9 cellular contexts compared by ENCODE assay signal in the genomic region with DNA sequence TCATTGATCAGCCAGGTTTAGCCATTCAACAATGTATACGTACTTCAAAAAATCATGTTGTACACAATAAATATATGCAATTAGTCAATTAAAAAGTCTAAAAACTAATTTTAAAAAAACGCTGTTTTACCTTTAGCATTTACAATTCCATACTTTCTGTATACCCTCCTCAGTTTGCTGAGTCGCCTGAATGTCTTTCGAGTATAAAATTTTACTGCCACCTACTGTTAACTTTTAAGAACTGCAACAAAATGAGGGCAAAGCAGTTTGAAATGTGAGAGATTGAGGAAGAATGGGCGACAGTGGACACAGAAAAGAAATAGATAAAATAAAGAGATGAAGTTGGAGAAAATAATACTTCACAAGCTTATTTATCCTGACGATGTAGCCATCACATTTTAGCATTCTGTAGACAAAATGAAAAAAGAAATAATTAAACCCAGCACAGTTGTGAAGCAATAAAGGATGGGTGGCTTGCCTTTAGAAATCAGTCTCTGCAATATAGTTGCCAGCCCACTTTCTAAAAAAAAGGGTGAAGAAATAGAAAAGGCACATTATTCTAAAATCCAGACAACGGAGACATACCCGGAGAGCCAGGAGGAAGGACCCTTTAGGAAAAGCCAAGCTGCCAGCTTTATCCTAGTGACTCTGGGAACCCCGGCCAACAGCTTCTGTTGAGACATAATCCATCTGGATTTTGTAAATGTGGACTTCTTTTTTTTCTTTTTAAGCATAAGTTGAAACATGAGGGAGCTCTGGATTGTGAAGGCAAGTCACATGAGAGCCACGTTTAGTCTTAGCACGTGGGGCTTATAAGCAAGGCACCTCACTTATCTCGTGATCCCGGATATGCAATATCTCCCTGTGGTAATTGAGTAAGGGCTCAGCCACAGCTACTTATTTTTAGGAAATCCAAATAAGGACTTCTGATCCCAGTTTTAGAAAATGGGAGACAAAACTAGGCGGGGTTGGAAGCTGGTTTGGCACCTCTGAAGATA.
DNase-seq lines count a peak whose midpoint lies in the region; ATAC-seq and TF ChIP-seq lines count a peak whose summit lies in the region.
"Had no signal": no experiment of that assay in that cellular context is flagged by ENCODE, and none has a peak within 500 bp of the region (broad histone marks: within the 10 kb centered on the region; RNA-seq: fewer than 3 reads in every experiment).

No MANE protein-coding gene starts in this region.

- H3K4me1 Mint-ChIP-seq in central memory CD8-positive, alpha-beta T cell, result no peaks in the 10 kb centered on the region
- H3K4me1 Mint-ChIP-seq in activated naive CD8-positive, alpha-beta T cell treated with anti-CD3 and anti-CD28 coated beads, Interleukin-2, amount 50 U/mL, for 24 hours, result no peaks in the 10 kb centered on the region

- no peak overlapping the region for H3K4me3 Mint-ChIP-seq in central memory CD8-positive, alpha-beta T cell
- H3K4me3 Mint-ChIP-seq in activated naive CD8-positive, alpha-beta T cell treated with anti-CD3 and anti-CD28 coated beads, Interleukin-2, amount 50 U/mL, for 24 hours, result no peak overlapping the region

- peak; percentile 90 for DNase-seq in AG10803 (ENCODE audit: low read depth)
- peak; percentile 67 for DNase-seq in NCI-H69 (lab: John Stamatoyannopoulos, UW)
- DNase-seq in central memory CD8-positive, alpha-beta T cell (ENCODE audit: low spot score in 2 of 2), result no peak
- peak; percentile 77 to 87 for DNase-seq in lower leg skin (ENCODE audit: low spot score in 2 of 2)
- DNase-seq in activated naive CD8-positive, alpha-beta T cell treated with anti-CD3 and anti-CD28 coated beads, Interleukin-2, amount 50 U/mL, for 24 hours, result no peak
- DNase-seq in NCI-H1048 (lab: John Stamatoyannopoulos, UW), result no peak

- H3K27ac Mint-ChIP-seq in central memory CD8-positive, alpha-beta T cell (ENCODE audit: low read depth), result peak overlapping the region; percentile 21
- no peak overlapping the region for H3K27ac Mint-ChIP-seq in activated naive CD8-positive, alpha-beta T cell treated with anti-CD3 and anti-CD28 coated beads, Interleukin-2, amount 50 U/mL, for 24 hours

- 25 to 27% methylated on average over 14 of the region's 14 CpGs for WGBS in lower leg skin, 2 donors

- peak; percentile 71 for TF ChIP-seq CTCF in AG10803 (conservative IDR thresholded peaks at IDR 0.05; ENCODE audit: low read length)
- no peak for TF ChIP-seq CTCF in lower leg skin (IDR thresholded peaks at IDR 0.05)

- H3K27me3 Mint-ChIP-seq in central memory CD8-positive, alpha-beta T cell, result no peaks in the 10 kb centered on the region
- H3K27me3 Mint-ChIP-seq in activated naive CD8-positive, alpha-beta T cell treated with anti-CD3 and anti-CD28 coated beads, Interleukin-2, amount 50 U/mL, for 24 hours, result no peaks in the 10 kb centered on the region

- H3K36me3 Mint-ChIP-seq in central memory CD8-positive, alpha-beta T cell (ENCODE audit: insufficient read depth), result no peaks in the 10 kb centered on the region
- no peaks in the 10 kb centered on the region for H3K36me3 Mint-ChIP-seq in activated naive CD8-positive, alpha-beta T cell treated with anti-CD3 and anti-CD28 coated beads, Interleukin-2, amount 50 U/mL, for 24 hours (ENCODE audit: low read depth)

- TF ChIP-seq POLR2A in lower leg skin (IDR thresholded peaks at IDR 0.05), result no peak

- no peaks in the 10 kb centered on the region for H3K9me3 Mint-ChIP-seq in central memory CD8-positive, alpha-beta T cell
- H3K9me3 Mint-ChIP-seq in activated naive CD8-positive, alpha-beta T cell treated with anti-CD3 and anti-CD28 coated beads, Interleukin-2, amount 50 U/mL, for 24 hours, result no peaks in the 10 kb centered on the region

- peak; percentile 87 for ATAC-seq in GM18868 (IDR thresholded peaks at IDR 0.05; ENCODE audit: unreplicated experiment)
- peak; percentile 67 for ATAC-seq in HG03378 (IDR thresholded peaks at IDR 0.05; ENCODE audit: unreplicated experiment)
- no peak for ATAC-seq in central memory CD8-positive, alpha-beta T cell (replicated peaks; ENCODE audit: extremely low read depth, poor library complexity, severe bottlenecking)
- no peak for ATAC-seq in activated naive CD8-positive, alpha-beta T cell treated with anti-CD3 and anti-CD28 coated beads, Interleukin-2, amount 50 U/mL, for 24 hours

- intact Hi-C loops in lower leg skin (cut with DNase I; ENCODE audit: low total_unique reads), result no loop called here

- no peak overlapping the region for H3K4me3 ChIP-seq in AG10803 (ENCODE audit: low read length)
- H3K4me3 ChIP-seq in lower leg skin (ENCODE audit: low read depth, poor library complexity, severe bottlenecking), result no peak overlapping the region
- H3K4me3 ChIP-seq: HAP-1 had no signal

Comparison
In these comparisons a context has a peak if more than half of its experiments do, and no peak if none do; other contexts are left out.
1. DNase-seq: peak in AG10803 (single experiment), NCI-H69 (single experiment) and lower leg skin (2 of 2); none in central memory CD8-positive, alpha-beta T cell (0 of 2), activated naive CD8-positive, alpha-beta T cell treated with anti-CD3 and anti-CD28 coated beads, Interleukin-2, amount 50 U/mL, for 24 hours (single experiment) and NCI-H1048 (single experiment).
2. ATAC-seq: peak in GM18868 (single experiment) and HG03378 (single experiment); none in central memory CD8-positive, alpha-beta T cell (single experiment) and activated naive CD8-positive, alpha-beta T cell treated with anti-CD3 and anti-CD28 coated beads, Interleukin-2, amount 50 U/mL, for 24 hours (single experiment).